Comparison of ENCODE assay signal across 9 cellular contexts in the genomic region with DNA sequence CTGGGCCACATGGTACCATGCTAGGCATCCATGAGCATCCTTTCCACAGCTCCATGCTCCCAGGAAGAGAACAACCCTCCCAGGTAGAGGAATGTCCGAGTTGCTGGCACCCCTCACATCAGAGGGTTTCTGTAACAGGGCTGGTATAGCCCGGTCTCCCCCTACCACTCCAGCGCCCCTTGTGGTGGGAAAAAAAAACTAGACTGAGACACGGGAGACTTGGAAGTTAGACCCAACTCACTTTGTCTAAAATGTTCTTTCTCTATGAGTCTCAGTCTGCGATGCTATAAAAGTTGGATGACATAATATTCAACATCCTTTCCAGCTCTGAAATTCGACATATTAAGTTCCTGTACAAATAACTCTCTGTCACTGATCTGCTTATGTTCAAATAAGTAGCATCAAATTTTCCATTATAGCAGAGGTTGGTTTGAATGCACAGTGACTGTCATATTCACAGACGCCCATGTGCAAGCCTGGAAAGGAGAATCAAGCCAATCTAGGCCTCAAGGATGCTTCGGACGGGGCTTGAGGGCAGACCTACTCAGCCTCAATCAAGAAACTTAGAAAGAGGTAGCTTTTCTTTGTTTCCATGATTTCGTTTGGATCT. TPM values are rescaled to one million over a fixed set of nuclear protein-coding genes. Genes with fewer than 3 reads are reported as not detected.
A peak's percentile ranks its signal among the peaks of the same experiment; 100 is the strongest.
DNase-seq lines count a peak whose midpoint lies in the region; ATAC-seq and TF ChIP-seq lines count a peak whose summit lies in the region.
"Had no signal": no experiment of that assay in that cellular context is flagged by ENCODE, and none has a peak within 500 bp of the region (broad histone marks: within the 10 kb centered on the region; RNA-seq: fewer than 3 reads in every experiment).

No MANE protein-coding gene starts in this region.

- WGBS in esophagus squamous epithelium, 2 donors: 46 to 70% methylated on average over 9 to 10 of the region's 10 CpGs

- in situ Hi-C loops in ACHN (cut with HindIII; ENCODE audit: low pct_ligation_motif_present, low pct_unique_long_range_greater_than_20kb, low sequenced_read_pairs): no loop called here

- POLR2A ChIA-PET in RWPE1 (lab: Yijun Ruan, JAX; ENCODE audit: low non-redundant PET): no interaction called here

- intact Hi-C loops in esophagus squamous epithelium (cut with DNase I): no loop called here

- CTCF ChIA-PET in RWPE1 (lab: Yijun Ruan, JAX): interaction anchor here (0.5 to 1.5 kb wide), 4 partner anchors 9 to 238 kb away, joined by 3 to 5 read pairs (median 4); no protein-coding TSS in a partner anchor

- peaks cover 14 to 62% (median 27%) of the 10 kb centered on the region in 3 donors for H3K4me1 ChIP-seq in esophagus squamous epithelium

- TF ChIP-seq POLR2A in esophagus squamous epithelium (IDR thresholded peaks at IDR 0.05): no peak

- H3K4me3 ChIP-seq in GM12864 (ENCODE audit: low read depth, low read length) (no peak overlapping the region), esophagus squamous epithelium (no peak overlapping the region)

- H3K36me3 ChIP-seq in esophagus squamous epithelium: no peaks in the 10 kb centered on the region

- ATAC-seq in stimulated activated naive CD8-positive, alpha-beta T cell treated with anti-CD3 and anti-CD28 coated beads, Interleukin-15, Interleukin-2, amounts not matched to agents 100 U/mL and 50 U/mL, for 24 hours: no peak
- ATAC-seq in esophagus mucosa (no peak), HG03439 (IDR thresholded peaks at IDR 0.05; ENCODE audit: unreplicated experiment) (no peak)

- DNase-seq in ACHN: peak; percentile 20
- DNase-seq in GM12864 (ENCODE audit: low read depth): no peak
- peak; percentile 33 for DNase-seq in RWPE1 (ENCODE audit: low spot score)
- no peak for DNase-seq in esophagus squamous epithelium (lab: John Stamatoyannopoulos, UW)
- peak; percentile 44 for DNase-seq in stimulated activated naive CD8-positive, alpha-beta T cell treated with anti-CD3 and anti-CD28 coated beads, Interleukin-15, Interleukin-2, amounts not matched to agents 100 U/mL and 50 U/mL, for 24 hours
- no peak for DNase-seq in NCI-H1105 treated with DMSO at 0.1 percent for 48 hours (lab: John Stamatoyannopoulos, UW)

- peaks cover 0 to 6% (median 0%) of the 10 kb centered on the region in 4 donors for H3K27me3 ChIP-seq in esophagus squamous epithelium

- H3K9me3 ChIP-seq in esophagus squamous epithelium: no peaks in the 10 kb centered on the region

- peak; percentile 76 for TF ChIP-seq CTCF in GM12864 (IDR thresholded peaks at IDR 0.05; ENCODE audit: low read depth, low read length, missing control alignments)
- 0 out of 2 replicates have a peak, but pooled peaks have one; percentile 7 for TF ChIP-seq CTCF in RWPE1 (conservative IDR thresholded peaks at IDR 0.05; ENCODE audit: low read depth)
- TF ChIP-seq CTCF in esophagus squamous epithelium (IDR thresholded peaks at IDR 0.05): peak; percentile 19 to 39 (median 24)

- H3K27ac ChIP-seq in RWPE1: no peak overlapping the region
- H3K27ac ChIP-seq in esophagus squamous epithelium: peak overlapping the region in 1 of 4 donors; percentile 36
- H3K27ac ChIP-seq: epithelial cell of prostate had no signal

RNA-seq across cellular contexts. Expression of gene TC2N, which starts 25.7 kb away (rescaled TPM):
- total RNA-seq in esophagus squamous epithelium: 10 to 100 TPM; 32.4 to 48.9 (median 44.7) TPM
- total RNA-seq in esophagus mucosa: 52.5 TPM

RNA-seq across cellular contexts. Expression of gene FBLN5, which starts 54.5 kb away (rescaled TPM):
- total RNA-seq in esophagus squamous epithelium (10 to 100 TPM in 2 of 4 donors, 1 to 10 TPM in 2; 1.2 to 83.5 (median 8.0) TPM), esophagus mucosa (2.8 TPM)

Comparison
In these comparisons a context has a peak if more than half of its experiments do, and no peak if none do; other contexts are left out.
1. DNase-seq: peak in ACHN (single experiment), RWPE1 (single experiment) and stimulated activated naive CD8-positive, alpha-beta T cell treated with anti-CD3 and anti-CD28 coated beads, Interleukin-15, Interleukin-2, amounts not matched to agents 100 U/mL and 50 U/mL, for 24 hours (single experiment); none in GM12864 (single experiment), esophagus squamous epithelium (single experiment) and NCI-H1105 treated with DMSO at 0.1 percent for 48 hours (single experiment).
2. CTCF ChIP-seq: peak in every context shown above with its lines; median percentile 76 in GM12864; 24 in esophagus squamous epithelium; 7 in RWPE1.